In genomic region chr16:48596326-48596725, GRCh38 we compare ENCODE assay signal across 1 cellular context.
TF ChIP-seq lines count a peak whose summit lies in the region.

No MANE protein-coding gene starts in this region.

TF ChIP-seq in GM12878, 131 proteins besides CTCF, POLR2A, EP300 and RAD21 (continued from another document and continues in another):
- TF ChIP-seq, protein P1, sequence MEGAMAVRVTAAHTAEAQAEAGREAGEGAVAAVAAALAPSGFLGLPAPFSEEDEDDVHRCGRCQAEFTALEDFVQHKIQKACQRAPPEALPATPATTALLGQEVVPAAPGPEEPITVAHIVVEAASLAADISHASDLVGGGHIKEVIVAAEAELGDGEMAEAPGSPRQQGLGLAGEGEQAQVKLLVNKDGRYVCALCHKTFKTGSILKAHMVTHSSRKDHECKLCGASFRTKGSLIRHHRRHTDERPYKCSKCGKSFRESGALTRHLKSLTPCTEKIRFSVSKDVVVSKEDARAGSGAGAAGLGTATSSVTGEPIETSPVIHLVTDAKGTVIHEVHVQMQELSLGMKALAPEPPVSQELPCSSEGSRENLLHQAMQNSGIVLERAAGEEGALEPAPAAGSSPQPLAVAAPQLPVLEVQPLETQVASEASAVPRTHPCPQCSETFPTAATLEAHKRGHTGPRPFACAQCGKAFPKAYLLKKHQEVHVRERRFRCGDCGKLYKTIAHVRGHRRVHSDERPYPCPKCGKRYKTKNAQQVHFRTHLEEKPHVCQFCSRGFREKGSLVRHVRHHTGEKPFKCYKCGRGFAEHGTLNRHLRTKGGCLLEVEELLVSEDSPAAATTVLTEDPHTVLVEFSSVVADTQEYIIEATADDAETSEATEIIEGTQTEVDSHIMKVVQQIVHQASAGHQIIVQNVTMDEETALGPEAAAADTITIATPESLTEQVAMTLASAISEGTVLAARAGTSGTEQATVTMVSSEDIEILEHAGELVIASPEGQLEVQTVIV (IDR thresholded peaks at IDR 0.05; ENCODE audit: borderline replicate concordance, partially characterized antibody), result no peak
- TF ChIP-seq MTA2 (IDR thresholded peaks at IDR 0.05; ENCODE audit: low read depth) (peak; percentile 87), PKNOX1 (IDR thresholded peaks at IDR 0.05) (peak; percentile 91), CHD2 (IDR thresholded peaks at IDR 0.05; ENCODE audit: borderline replicate concordance, low read depth, low read length) (peak; percentile 77; the same call in 1 of the 2 replicates), NFIC (IDR thresholded peaks at IDR 0.05; ENCODE audit: low read depth, low read length) (peak; percentile 33; the same call in 1 of the 2 replicates), TAF1 (IDR thresholded peaks at IDR 0.05; ENCODE audit: borderline replicate concordance, low read depth, low read length) (no peak), MYC (IDR thresholded peaks at IDR 0.05; ENCODE audit: insufficient read depth, insufficient read length, insufficient replicate concordance, low read length, severe bottlenecking) (no peak), SIN3A (IDR thresholded peaks at IDR 0.05; ENCODE audit: low read depth, low read length) (no peak), HCFC1 (IDR thresholded peaks at IDR 0.05; ENCODE audit: low read length) (no peak), EED (IDR thresholded peaks at IDR 0.05; ENCODE audit: low read depth) (no peak), BCL11A (IDR thresholded peaks at IDR 0.05; ENCODE audit: low read depth, low read length) (peak; percentile 84), ZBED1 (IDR thresholded peaks at IDR 0.05; ENCODE audit: borderline replicate concordance) (no peak), FOXK2 (IDR thresholded peaks at IDR 0.05) (no peak), MAX (IDR thresholded peaks at IDR 0.05; ENCODE audit: low read depth, low read length) (no peak), NRF1 (conservative IDR thresholded peaks at IDR 0.05; ENCODE audit: low read depth, low read length) (no peak), NBN (IDR thresholded peaks at IDR 0.05) (peak; percentile 78; the same call in 1 of the 2 replicates), BHLHE40 (IDR thresholded peaks at IDR 0.05; ENCODE audit: borderline replicate concordance in 1 of 2, low read depth in 2 of 2, low read length in 1 of 2) (peak; percentile 18 to 45; a peak in 2 of 4 replicates), EZH2 (IDR thresholded peaks at IDR 0.05; ENCODE audit: borderline replicate concordance, control insufficient read depth, low read depth, low read length) (no peak), YY1 (IDR thresholded peaks at IDR 0.05; ENCODE audit: low read depth, low read length) (no peak), RFX5 (IDR thresholded peaks at IDR 0.05; ENCODE audit: low read depth, low read length) (no peak), PML (IDR thresholded peaks at IDR 0.05; ENCODE audit: low read length) (no peak), RELB (IDR thresholded peaks at IDR 0.05; ENCODE audit: low read depth) (peak; percentile 83; the same call in 1 of the 2 replicates), TBL1XR1 (IDR thresholded peaks at IDR 0.05; ENCODE audit: low read depth, low read length) (no peak), IKZF1 (conservative IDR thresholded peaks at IDR 0.05) (peak; percentile 98), SRF (IDR thresholded peaks at IDR 0.05; ENCODE audit: low read depth in 2 of 2, low read length in 2 of 2) (no peak), WRNIP1 (IDR thresholded peaks at IDR 0.05; ENCODE audit: borderline replicate concordance, low read depth, low read length) (no peak), BCLAF1 (IDR thresholded peaks at IDR 0.05) (no peak), TCF3 (IDR thresholded peaks at IDR 0.05; ENCODE audit: borderline replicate concordance, insufficient read depth, low read depth, low read length) (peak; percentile 83; the same call in 1 of the 2 replicates), IRF4 (IDR thresholded peaks at IDR 0.05; ENCODE audit: low read depth, low read length) (no peak; the same call in 1 of the 2 replicates), ZNF207 (IDR thresholded peaks at IDR 0.05; ENCODE audit: borderline replicate concordance) (no peak), HDGF (IDR thresholded peaks at IDR 0.05) (no peak), IKZF2 (IDR thresholded peaks at IDR 0.05) (peak; percentile 95 to 96), SIX5 (IDR thresholded peaks at IDR 0.05; ENCODE audit: low read depth, low read length, severe bottlenecking) (no peak), RUNX3 (IDR thresholded peaks at IDR 0.05; ENCODE audit: low read length) (peak; percentile 91), BRCA1 (IDR thresholded peaks at IDR 0.05; ENCODE audit: low read depth, low read length) (no peak), ETV6 (conservative IDR thresholded peaks at IDR 0.05 in 1 of 2, IDR thresholded peaks at IDR 0.05 in 1 of 2; ENCODE audit: borderline replicate concordance in 1 of 2, low read depth in 1 of 2) (0 out of 4 replicates have a peak, but pooled peaks of 1 of the 2 experiments have one; percentile 12)
- TF ChIP-seq, protein P2, sequence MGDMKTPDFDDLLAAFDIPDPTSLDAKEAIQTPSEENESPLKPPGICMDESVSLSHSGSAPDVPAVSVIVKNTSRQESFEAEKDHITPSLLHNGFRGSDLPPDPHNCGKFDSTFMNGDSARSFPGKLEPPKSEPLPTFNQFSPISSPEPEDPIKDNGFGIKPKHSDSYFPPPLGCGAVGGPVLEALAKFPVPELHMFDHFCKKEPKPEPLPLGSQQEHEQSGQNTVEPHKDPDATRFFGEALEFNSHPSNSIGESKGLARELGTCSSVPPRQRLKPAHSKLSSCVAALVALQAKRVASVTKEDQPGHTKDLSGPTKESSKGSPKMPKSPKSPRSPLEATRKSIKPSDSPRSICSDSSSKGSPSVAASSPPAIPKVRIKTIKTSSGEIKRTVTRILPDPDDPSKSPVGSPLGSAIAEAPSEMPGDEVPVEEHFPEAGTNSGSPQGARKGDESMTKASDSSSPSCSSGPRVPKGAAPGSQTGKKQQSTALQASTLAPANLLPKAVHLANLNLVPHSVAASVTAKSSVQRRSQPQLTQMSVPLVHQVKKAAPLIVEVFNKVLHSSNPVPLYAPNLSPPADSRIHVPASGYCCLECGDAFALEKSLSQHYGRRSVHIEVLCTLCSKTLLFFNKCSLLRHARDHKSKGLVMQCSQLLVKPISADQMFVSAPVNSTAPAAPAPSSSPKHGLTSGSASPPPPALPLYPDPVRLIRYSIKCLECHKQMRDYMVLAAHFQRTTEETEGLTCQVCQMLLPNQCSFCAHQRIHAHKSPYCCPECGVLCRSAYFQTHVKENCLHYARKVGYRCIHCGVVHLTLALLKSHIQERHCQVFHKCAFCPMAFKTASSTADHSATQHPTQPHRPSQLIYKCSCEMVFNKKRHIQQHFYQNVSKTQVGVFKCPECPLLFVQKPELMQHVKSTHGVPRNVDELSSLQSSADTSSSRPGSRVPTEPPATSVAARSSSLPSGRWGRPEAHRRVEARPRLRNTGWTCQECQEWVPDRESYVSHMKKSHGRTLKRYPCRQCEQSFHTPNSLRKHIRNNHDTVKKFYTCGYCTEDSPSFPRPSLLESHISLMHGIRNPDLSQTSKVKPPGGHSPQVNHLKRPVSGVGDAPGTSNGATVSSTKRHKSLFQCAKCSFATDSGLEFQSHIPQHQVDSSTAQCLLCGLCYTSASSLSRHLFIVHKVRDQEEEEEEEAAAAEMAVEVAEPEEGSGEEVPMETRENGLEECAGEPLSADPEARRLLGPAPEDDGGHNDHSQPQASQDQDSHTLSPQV (IDR thresholded peaks at IDR 0.05), result peak; percentile 97
- TF ChIP-seq, protein P3, sequence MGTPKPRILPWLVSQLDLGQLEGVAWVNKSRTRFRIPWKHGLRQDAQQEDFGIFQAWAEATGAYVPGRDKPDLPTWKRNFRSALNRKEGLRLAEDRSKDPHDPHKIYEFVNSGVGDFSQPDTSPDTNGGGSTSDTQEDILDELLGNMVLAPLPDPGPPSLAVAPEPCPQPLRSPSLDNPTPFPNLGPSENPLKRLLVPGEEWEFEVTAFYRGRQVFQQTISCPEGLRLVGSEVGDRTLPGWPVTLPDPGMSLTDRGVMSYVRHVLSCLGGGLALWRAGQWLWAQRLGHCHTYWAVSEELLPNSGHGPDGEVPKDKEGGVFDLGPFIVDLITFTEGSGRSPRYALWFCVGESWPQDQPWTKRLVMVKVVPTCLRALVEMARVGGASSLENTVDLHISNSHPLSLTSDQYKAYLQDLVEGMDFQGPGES (IDR thresholded peaks at IDR 0.05), result no peak
- TF ChIP-seq, protein P4, sequence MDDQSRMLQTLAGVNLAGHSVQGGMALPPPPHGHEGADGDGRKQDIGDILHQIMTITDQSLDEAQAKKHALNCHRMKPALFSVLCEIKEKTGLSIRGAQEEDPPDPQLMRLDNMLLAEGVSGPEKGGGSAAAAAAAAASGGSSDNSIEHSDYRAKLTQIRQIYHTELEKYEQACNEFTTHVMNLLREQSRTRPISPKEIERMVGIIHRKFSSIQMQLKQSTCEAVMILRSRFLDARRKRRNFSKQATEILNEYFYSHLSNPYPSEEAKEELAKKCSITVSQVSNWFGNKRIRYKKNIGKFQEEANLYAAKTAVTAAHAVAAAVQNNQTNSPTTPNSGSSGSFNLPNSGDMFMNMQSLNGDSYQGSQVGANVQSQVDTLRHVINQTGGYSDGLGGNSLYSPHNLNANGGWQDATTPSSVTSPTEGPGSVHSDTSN (IDR thresholded peaks at IDR 0.05; ENCODE audit: insufficient replicate concordance, low read depth, low read length), result peak; percentile 72
- TF ChIP-seq, protein P5, sequence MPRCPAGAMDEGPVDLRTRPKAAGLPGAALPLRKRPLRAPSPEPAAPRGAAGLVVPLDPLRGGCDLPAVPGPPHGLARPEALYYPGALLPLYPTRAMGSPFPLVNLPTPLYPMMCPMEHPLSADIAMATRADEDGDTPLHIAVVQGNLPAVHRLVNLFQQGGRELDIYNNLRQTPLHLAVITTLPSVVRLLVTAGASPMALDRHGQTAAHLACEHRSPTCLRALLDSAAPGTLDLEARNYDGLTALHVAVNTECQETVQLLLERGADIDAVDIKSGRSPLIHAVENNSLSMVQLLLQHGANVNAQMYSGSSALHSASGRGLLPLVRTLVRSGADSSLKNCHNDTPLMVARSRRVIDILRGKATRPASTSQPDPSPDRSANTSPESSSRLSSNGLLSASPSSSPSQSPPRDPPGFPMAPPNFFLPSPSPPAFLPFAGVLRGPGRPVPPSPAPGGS (IDR thresholded peaks at IDR 0.05; ENCODE audit: borderline replicate concordance, insufficient read depth, low read depth, low read length, poor library complexity, severe bottlenecking), result no peak
- TF ChIP-seq, protein P6, sequence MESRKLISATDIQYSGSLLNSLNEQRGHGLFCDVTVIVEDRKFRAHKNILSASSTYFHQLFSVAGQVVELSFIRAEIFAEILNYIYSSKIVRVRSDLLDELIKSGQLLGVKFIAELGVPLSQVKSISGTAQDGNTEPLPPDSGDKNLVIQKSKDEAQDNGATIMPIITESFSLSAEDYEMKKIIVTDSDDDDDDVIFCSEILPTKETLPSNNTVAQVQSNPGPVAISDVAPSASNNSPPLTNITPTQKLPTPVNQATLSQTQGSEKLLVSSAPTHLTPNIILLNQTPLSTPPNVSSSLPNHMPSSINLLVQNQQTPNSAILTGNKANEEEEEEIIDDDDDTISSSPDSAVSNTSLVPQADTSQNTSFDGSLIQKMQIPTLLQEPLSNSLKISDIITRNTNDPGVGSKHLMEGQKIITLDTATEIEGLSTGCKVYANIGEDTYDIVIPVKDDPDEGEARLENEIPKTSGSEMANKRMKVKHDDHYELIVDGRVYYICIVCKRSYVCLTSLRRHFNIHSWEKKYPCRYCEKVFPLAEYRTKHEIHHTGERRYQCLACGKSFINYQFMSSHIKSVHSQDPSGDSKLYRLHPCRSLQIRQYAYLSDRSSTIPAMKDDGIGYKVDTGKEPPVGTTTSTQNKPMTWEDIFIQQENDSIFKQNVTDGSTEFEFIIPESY (IDR thresholded peaks at IDR 0.05), result no peak
